In the genomic region with DNA sequence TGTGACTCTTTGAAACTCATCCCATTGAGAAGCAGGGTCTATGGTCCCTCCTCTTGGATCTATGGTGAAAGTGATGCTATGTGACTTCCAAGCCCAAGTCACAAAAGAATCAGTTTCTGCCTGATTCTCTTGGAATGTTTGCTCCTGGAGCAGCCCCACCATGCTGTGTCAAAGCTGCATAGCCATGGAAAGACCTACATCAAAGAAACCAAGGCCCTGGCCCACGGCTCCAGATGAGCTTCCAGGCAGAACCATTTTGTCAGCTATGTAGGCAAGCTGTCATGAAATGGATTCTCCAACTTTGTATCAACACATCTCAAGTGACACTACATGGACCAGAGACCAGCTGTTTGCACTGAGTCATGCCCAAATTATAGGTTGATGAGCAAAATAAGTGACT, we compare ENCODE assay signal across 37 cellular contexts.
"Had no signal": no experiment of that assay in that cellular context is flagged by ENCODE, and none has a peak within 500 bp of the region (broad histone marks: within the 10 kb centered on the region; RNA-seq: fewer than 3 reads in every experiment).

No MANE protein-coding gene starts in this region.

- H3K4me1 ChIP-seq: Peyer's patch had no signal

- H3K27me3 ChIP-seq: MG63, Peyer's patch had no signal

- H3K4me3 ChIP-seq: MG63, Peyer's patch had no signal

- H3K36me3 ChIP-seq: MG63, Peyer's patch, WERI-Rb-1 had no signal

- H3K4me3 Mint-ChIP-seq: activated CD4-positive, alpha-beta T cell treated with anti-CD3 and anti-CD28 coated beads, Interleukin-2, amount 10 ng/mL, durations not matched to agents 7 days and 5 days; activated naive CD4-positive, alpha-beta T cell treated with anti-CD3 and anti-CD28 coated beads, Interleukin-2, amount 10 ng/mL, durations not matched to agents 7 days and 5 days; activated naive CD8-positive, alpha-beta T cell; activated naive CD8-positive, alpha-beta T cell treated with anti-CD3 and anti-CD28 coated beads, Interleukin-2, amount 50 U/mL, for 24 hours; activated T-cell treated with anti-CD3 and anti-CD28 coated beads, Interleukin-2, amount 50 U/mL, for 4 hours; activated T-helper 1 cell treated with anti-CD3 and anti-CD28 coated beads, Interleukin-12 subunit alpha, Interleukin-12 subunit beta, Interleukin-2, Interleukin-4 antibody, amounts not matched to agents 30 ng/mL and 10 ng/mL and 1 ng/mL, durations not matched to agents 14 hours and 24 hours and 36 hours; brain had no signal

- ATAC-seq: activated naive CD8-positive, alpha-beta T cell treated with anti-CD3 and anti-CD28 coated beads, Interleukin-2, amount 50 U/mL, for 24 hours; activated T-cell treated with anti-CD3 and anti-CD28 coated beads, Interleukin-2, amount 50 U/mL, for 4 hours; PC-3 had no signal

- H3K27ac Mint-ChIP-seq: activated CD4-positive, alpha-beta T cell treated with anti-CD3 and anti-CD28 coated beads, Interleukin-2, amount 10 ng/mL, durations not matched to agents 7 days and 5 days; activated naive CD4-positive, alpha-beta T cell treated with anti-CD3 and anti-CD28 coated beads, Interleukin-2, amount 10 ng/mL, durations not matched to agents 7 days and 5 days; activated naive CD8-positive, alpha-beta T cell; activated naive CD8-positive, alpha-beta T cell treated with anti-CD3 and anti-CD28 coated beads, Interleukin-2, amount 50 U/mL, for 24 hours; activated T-helper 1 cell treated with anti-CD3 and anti-CD28 coated beads, Interleukin-12 subunit alpha, Interleukin-12 subunit beta, Interleukin-2, Interleukin-4 antibody, amounts not matched to agents 30 ng/mL and 10 ng/mL and 1 ng/mL, durations not matched to agents 14 hours and 24 hours and 36 hours; brain had no signal

- H3K36me3 Mint-ChIP-seq: activated naive CD4-positive, alpha-beta T cell treated with anti-CD3 and anti-CD28 coated beads, Interleukin-2, amount 10 ng/mL, durations not matched to agents 7 days and 5 days; activated naive CD8-positive, alpha-beta T cell had no signal

- H3K9me3 ChIP-seq: MG63, Peyer's patch had no signal

- H3K4me1 Mint-ChIP-seq: activated CD4-positive, alpha-beta T cell treated with anti-CD3 and anti-CD28 coated beads, Interleukin-2, amount 10 ng/mL, durations not matched to agents 7 days and 5 days; activated naive CD4-positive, alpha-beta T cell treated with anti-CD3 and anti-CD28 coated beads, Interleukin-2, amount 10 ng/mL, durations not matched to agents 7 days and 5 days; activated naive CD8-positive, alpha-beta T cell treated with anti-CD3 and anti-CD28 coated beads, Interleukin-2, amount 50 U/mL, for 24 hours had no signal

- H3K27me3 Mint-ChIP-seq: activated CD4-positive, alpha-beta T cell treated with anti-CD3 and anti-CD28 coated beads, Interleukin-2, amount 10 ng/mL, durations not matched to agents 7 days and 5 days; activated naive CD4-positive, alpha-beta T cell treated with anti-CD3 and anti-CD28 coated beads, Interleukin-2, amount 10 ng/mL, durations not matched to agents 7 days and 5 days; activated naive CD8-positive, alpha-beta T cell; activated naive CD8-positive, alpha-beta T cell treated with anti-CD3 and anti-CD28 coated beads, Interleukin-2, amount 50 U/mL, for 24 hours; brain had no signal

- H3K9me3 Mint-ChIP-seq: activated CD4-positive, alpha-beta T cell treated with anti-CD3 and anti-CD28 coated beads, Interleukin-2, amount 10 ng/mL, durations not matched to agents 7 days and 5 days; activated naive CD8-positive, alpha-beta T cell treated with anti-CD3 and anti-CD28 coated beads, Interleukin-2, amount 50 U/mL, for 24 hours; activated T-helper 1 cell treated with anti-CD3 and anti-CD28 coated beads, Interleukin-12 subunit alpha, Interleukin-12 subunit beta, Interleukin-2, Interleukin-4 antibody, amounts not matched to agents 30 ng/mL and 10 ng/mL and 1 ng/mL, durations not matched to agents 14 hours and 24 hours and 36 hours; brain had no signal

- H3K27ac ChIP-seq: Peyer's patch, RWPE1, WERI-Rb-1 had no signal

- DNase-seq: activated CD4-positive, alpha-beta T cell treated with anti-CD3 and anti-CD28 coated beads, Interleukin-2, amount 10 ng/mL, durations not matched to agents 7 days and 5 days; activated CD4-positive, alpha-beta T cell treated with anti-CD3 and anti-CD28 coated beads, Interleukin-2, amount 50 U/mL, for 48 hours; activated CD8-positive, alpha-beta memory T cell treated with anti-CD3 and anti-CD28 coated beads, Interleukin-2, amount 50 U/mL, for 4 hours; activated effector memory CD4-positive, alpha-beta T cell treated with Interleukin-2 at 50 U/mL for 16 hours; activated naive CD4-positive, alpha-beta T cell treated with anti-CD3 and anti-CD28 coated beads, Interleukin-2, amount 10 ng/mL, durations not matched to agents 7 days and 5 days; activated naive CD8-positive, alpha-beta T cell treated with anti-CD3 and anti-CD28 coated beads, Interleukin-2, amount 50 U/mL, for 24 hours; activated T-cell treated with anti-CD3 and anti-CD28 coated beads for 4 hours; activated T-cell treated with anti-CD3 and anti-CD28 coated beads, Interleukin-2, amount 50 U/mL, for 4 hours; anterior cingulate cortex; central memory CD4-positive, alpha-beta T cell; Karpas-422; KBM-7; MG63; NCI-H1048; NCI-H1105 treated with DMSO at 0.1 percent for 48 hours; NCI-H1436 treated with DMSO at 0.1 percent for 48 hours; NCI-H1694 treated with DMSO at 0.1 percent for 48 hours; NCI-H2029 treated with DMSO at 0.1 percent for 48 hours; NCI-H2107; NCI-H2171 treated with DMSO at 0.1 percent for 48 hours; NCI-H2227 treated with DMSO at 0.1 percent for 48 hours; NCI-H446; NCI-H510A treated with DMSO at 0.1 percent for 48 hours; NCI-H526 treated with DMSO at 0.1 percent for 48 hours; NCI-H82; NK-92 treated with Interleukin-12 subunit alpha and Interleukin-12 subunit beta, amount 100 ng/mL, for 24 hours; PC-3; Peyer's patch; Right ventricle myocardium superior; SW 1271; T-helper 1 cell; T1000; WERI-Rb-1 had no signal
